8 cellular contexts compared by ENCODE assay signal in the genomic region with DNA sequence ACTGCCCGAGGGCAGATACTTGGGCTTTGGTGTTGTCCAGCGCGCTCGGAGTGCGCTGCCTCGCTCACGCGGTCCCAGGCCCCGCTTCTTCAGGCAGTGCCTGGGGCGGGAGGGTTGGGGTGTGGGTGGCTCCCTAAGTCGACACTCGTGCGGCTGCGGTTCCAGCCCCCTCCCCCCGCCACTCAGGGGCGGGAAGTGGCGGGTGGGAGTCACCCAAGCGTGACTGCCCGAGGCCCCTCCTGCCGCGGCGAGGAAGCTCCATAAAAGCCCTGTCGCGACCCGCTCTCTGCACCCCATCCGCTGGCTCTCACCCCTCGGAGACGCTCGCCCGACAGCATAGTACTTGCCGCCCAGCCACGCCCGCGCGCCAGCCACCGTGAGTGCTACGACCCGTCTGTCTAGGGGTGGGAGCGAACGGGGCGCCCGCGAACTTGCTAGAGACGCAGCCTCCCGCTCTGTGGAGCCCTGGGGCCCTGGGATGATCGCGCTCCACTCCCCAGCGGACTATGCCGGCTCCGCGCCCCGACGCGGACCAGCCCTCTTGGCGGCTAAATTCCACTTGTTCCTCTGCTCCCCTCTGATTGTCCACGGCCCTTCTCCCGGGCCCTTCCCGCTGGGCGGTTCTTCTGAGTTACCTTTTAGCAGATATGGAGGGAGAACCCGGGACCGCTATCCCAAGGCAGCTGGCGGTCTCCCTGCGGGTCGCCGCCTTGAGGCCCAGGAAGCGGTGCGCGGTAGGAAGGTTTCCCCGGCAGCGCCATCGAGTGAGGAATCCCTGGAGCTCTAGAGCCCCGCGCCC. TPM values are rescaled to one million over a fixed set of nuclear protein-coding genes. Genes with fewer than 3 reads are reported as not detected.
A peak's percentile ranks its signal among the peaks of the same experiment; 100 is the strongest.
DNase-seq lines count a peak whose midpoint lies in the region; ATAC-seq and TF ChIP-seq lines count a peak whose summit lies in the region.

A gene (plus strand): TSS at position 291 of the 799 bp plus-strand sequence. CDS start 1,051 bp downstream, outside the sequence.

- intact Hi-C loops in activated T-helper 2 cell treated with anti-CD3 and anti-CD28 coated beads, Interferon-gamma antibody, Interleukin-2, Interleukin-4, amounts not matched to agents 10 μg/mL and 5 μg/mL and 100 μg/mL, durations not matched to agents 14 hours and 24 hours and 36 hours (cut with micrococcal nuclease), result loop anchor here (10.0 kb wide), 2 partner anchors 419 to 811 kb away; no protein-coding TSS in a partner anchor
- intact Hi-C loops in upper lobe of right lung (cut with DNase I), result no loop called here

- no peak within 1 kb of the TSS for H3K27ac Mint-ChIP-seq in activated T-helper 2 cell treated with anti-CD3 and anti-CD28 coated beads, Interferon-gamma antibody, Interleukin-2, Interleukin-4, amounts not matched to agents 10 μg/mL and 5 μg/mL and 100 μg/mL, durations not matched to agents 14 hours and 24 hours and 36 hours
- no peak within 1 kb of the TSS for H3K27ac Mint-ChIP-seq in mesothelial cell of epicardium

- H3K9me3 Mint-ChIP-seq in activated T-helper 2 cell treated with anti-CD3 and anti-CD28 coated beads, Interferon-gamma antibody, Interleukin-2, Interleukin-4, amounts not matched to agents 10 μg/mL and 5 μg/mL and 100 μg/mL, durations not matched to agents 14 hours and 24 hours and 36 hours, result no peaks in the 10 kb centered on the region
- no peaks in the 10 kb centered on the region for H3K9me3 Mint-ChIP-seq in mesothelial cell of epicardium

- no peaks in the 10 kb centered on the region for H3K36me3 Mint-ChIP-seq in activated T-helper 2 cell treated with anti-CD3 and anti-CD28 coated beads, Interferon-gamma antibody, Interleukin-2, Interleukin-4, amounts not matched to agents 10 μg/mL and 5 μg/mL and 100 μg/mL, durations not matched to agents 14 hours and 24 hours and 36 hours (ENCODE audit: low read depth)
- no peaks in the 10 kb centered on the region for H3K36me3 Mint-ChIP-seq in mesothelial cell of epicardium

- H3K36me3 ChIP-seq in upper lobe of right lung (no peaks in the 10 kb centered on the region), Karpas-422 (ENCODE audit: insufficient read depth, low read length) (no peaks in the 10 kb centered on the region)

- H3K27me3 Mint-ChIP-seq in activated T-helper 2 cell treated with anti-CD3 and anti-CD28 coated beads, Interferon-gamma antibody, Interleukin-2, Interleukin-4, amounts not matched to agents 10 μg/mL and 5 μg/mL and 100 μg/mL, durations not matched to agents 14 hours and 24 hours and 36 hours (ENCODE audit: low read depth), result peaks cover 59% of the 10 kb centered on the region
- H3K27me3 Mint-ChIP-seq in mesothelial cell of epicardium (ENCODE audit: low read depth), result peaks cover 54% of the 10 kb centered on the region

- TF ChIP-seq CTCF in mesothelial cell of epicardium (IDR thresholded peaks at IDR 0.05; ENCODE audit: unreplicated experiment), result no peak
- no peak for TF ChIP-seq CTCF in upper lobe of right lung (IDR thresholded peaks at IDR 0.05)

- H3K27me3 ChIP-seq in upper lobe of right lung (peaks cover 67% of the 10 kb centered on the region), Karpas-422 (ENCODE audit: low read length) (no peaks in the 10 kb centered on the region)

- H3K9me2 ChIP-seq in Karpas-422 (replicated peaks; ENCODE audit: insufficient read depth, low read length), result no peaks in the 10 kb centered on the region

- ATAC-seq in upper lobe of right lung (peak; percentile 36), HG02588 (IDR thresholded peaks at IDR 0.05; ENCODE audit: unreplicated experiment) (no peak)

- no peak within 1 kb of the TSS for H3K4me2 ChIP-seq in Karpas-422 (ENCODE audit: low read depth, low read length, poor library complexity, severe bottlenecking)

- peaks cover 2% of the 10 kb centered on the region for H3K4me1 Mint-ChIP-seq in activated T-helper 2 cell treated with anti-CD3 and anti-CD28 coated beads, Interferon-gamma antibody, Interleukin-2, Interleukin-4, amounts not matched to agents 10 μg/mL and 5 μg/mL and 100 μg/mL, durations not matched to agents 14 hours and 24 hours and 36 hours (ENCODE audit: low read depth)
- peaks cover 7% of the 10 kb centered on the region for H3K4me1 Mint-ChIP-seq in mesothelial cell of epicardium

- peak within 1 kb of the TSS; percentile 52 for H3K4me3 Mint-ChIP-seq in activated T-helper 2 cell treated with anti-CD3 and anti-CD28 coated beads, Interferon-gamma antibody, Interleukin-2, Interleukin-4, amounts not matched to agents 10 μg/mL and 5 μg/mL and 100 μg/mL, durations not matched to agents 14 hours and 24 hours and 36 hours (ENCODE audit: low read depth)
- H3K4me3 Mint-ChIP-seq in mesothelial cell of epicardium, result peak within 1 kb of the TSS; percentile 54

- no peak within 1 kb of the TSS for H2AFZ ChIP-seq in Karpas-422 (ENCODE audit: low read length)

- H3K4me3 ChIP-seq in upper lobe of right lung, result no peak within 1 kb of the TSS
- H3K4me3 ChIP-seq in Karpas-422 (ENCODE audit: low read length), result no peak within 1 kb of the TSS

- DNase-seq in activated gamma-delta T cell (lab: John Stamatoyannopoulos, UW) (peak; percentile 9), activated gamma-delta T cell treated with Interleukin-2 at 50 U/mL for 16 hours (no peak), mesothelial cell of epicardium (ENCODE audit: low spot score in 2 of 2, unreplicated experiment in 2 of 2) (no peak), upper lobe of right lung (no peak), Karpas-422 (no peak)
- DNase-seq in activated T-helper 2 cell treated with anti-CD3 and anti-CD28 coated beads, Interferon-gamma antibody, Interleukin-2, Interleukin-4, amounts not matched to agents 10 μg/mL and 5 μg/mL and 100 μg/mL, durations not matched to agents 14 hours and 24 hours and 36 hours (ENCODE audit: low spot score), result no peak
- DNase-seq in activated CD4-positive, CD25-positive, alpha-beta regulatory T cell (lab: John Stamatoyannopoulos, UW), result no peak

- H3K9me3 ChIP-seq in upper lobe of right lung, result no peaks in the 10 kb centered on the region
- no peaks in the 10 kb centered on the region for H3K9me3 ChIP-seq in Karpas-422 (ENCODE audit: low read length)

- no peak within 1 kb of the TSS for H3K9ac ChIP-seq in Karpas-422 (ENCODE audit: low read length)

- no peaks in the 10 kb centered on the region for H3K79me2 ChIP-seq in Karpas-422 (ENCODE audit: low read length)

- no peaks in the 10 kb centered on the region for H4K20me1 ChIP-seq in Karpas-422 (ENCODE audit: insufficient read depth, low read depth, low read length)

- H3K27ac ChIP-seq in upper lobe of right lung (no peak within 1 kb of the TSS), Karpas-422 (ENCODE audit: low read length) (no peak within 1 kb of the TSS)

- H3K4me1 ChIP-seq in upper lobe of right lung, result peaks cover 5% of the 10 kb centered on the region
- H3K4me1 ChIP-seq in Karpas-422 (ENCODE audit: low read length), result no peaks in the 10 kb centered on the region

RNA-seq across cellular contexts. Expression of the gene that starts here (rescaled TPM):
- total RNA-seq in activated T-helper 2 cell treated with anti-CD3 and anti-CD28 coated beads, Interferon-gamma antibody, Interleukin-2, Interleukin-4, amounts not matched to agents 10 μg/mL and 5 μg/mL and 100 μg/mL, durations not matched to agents 14 hours and 24 hours and 36 hours, result not detected in 2 replicates
- total RNA-seq in mesothelial cell of epicardium (not detected in 3 replicates), upper lobe of right lung (not detected)
- not detected in 2 replicates for total RNA-seq in Karpas-422 (2014; rRNA removed; shearing (Covaris generic); ENCODE audit: low replicate concordance)

Comparison
In these comparisons a context has a peak if more than half of its experiments do, and no peak if none do; other contexts are left out.
1. Peak in ATAC-seq in upper lobe of right lung; RNA of the gene not detected or under 1 TPM.